9 cellular contexts compared by ENCODE assay signal in genomic region chr14:20848316-20848954, GRCh38. TPM values are rescaled to one million over a fixed set of nuclear protein-coding genes. Genes with fewer than 3 reads are reported as not detected.
DNase-seq lines count a peak whose midpoint lies in the region; ATAC-seq and TF ChIP-seq lines count a peak whose summit lies in the region.
"Had no signal": no experiment of that assay in that cellular context is flagged by ENCODE, and none has a peak within 500 bp of the region (broad histone marks: within the 10 kb centered on the region; RNA-seq: fewer than 3 reads in every experiment).

No MANE protein-coding gene starts in this region.

- H3K36me3 Mint-ChIP-seq in WTC11 = no peaks in the 10 kb centered on the region

- no peaks in the 10 kb centered on the region for H3K27me3 Mint-ChIP-seq in WTC11 (ENCODE audit: low read depth)

- DNase-seq in HT-29 (ENCODE audit: low spot score) = peak; percentile 52
- DNase-seq in WTC11 (ENCODE audit: low spot score) = no peak
- DNase-seq in kidney glomerular epithelial cell (lab: John Stamatoyannopoulos, UW) = peak; percentile 80
- DNase-seq in upper lobe of right lung = no peak
- DNase-seq in NCI-H2107 (lab: John Stamatoyannopoulos, UW) = no peak
- DNase-seq in SKM-1 treated with dmso at 0.1 percent for 144 hours (lab: John Stamatoyannopoulos, UW; ENCODE audit: unreplicated experiment) = no peak
- DNase-seq: activated CD4-positive, CD25-positive, alpha-beta regulatory T cell treated with anti-CD3 and anti-CD28 coated beads, Interleukin-2, amount 50 U/mL, for 72 hours had no signal

- H3K27ac ChIP-seq in upper lobe of right lung = peak overlapping the region; percentile 58

- H3K4me1 ChIP-seq in upper lobe of right lung = peaks cover 10% of the 10 kb centered on the region

- no peaks in the 10 kb centered on the region for H3K27me3 ChIP-seq in upper lobe of right lung

- peak; percentile 16; the same call in 1 of the 2 replicates for ATAC-seq in WTC11
- peak; percentile 82 for ATAC-seq in upper lobe of right lung
- no peak for ATAC-seq in HG03196 (IDR thresholded peaks at IDR 0.05; ENCODE audit: unreplicated experiment)

- no peak for TF ChIP-seq CTCF in WTC11 (IDR thresholded peaks at IDR 0.05)
- no peak for TF ChIP-seq CTCF in upper lobe of right lung (IDR thresholded peaks at IDR 0.05)

- no peaks in the 10 kb centered on the region for H3K9me3 Mint-ChIP-seq in WTC11

- no peak overlapping the region for H3K4me3 Mint-ChIP-seq in WTC11

- no peak overlapping the region for H3K4me3 ChIP-seq in upper lobe of right lung

- CTCF ChIA-PET in WTC11 (lab: Charles Lee) = interaction anchor here (0.8 to 5.0 kb wide), 10 partner anchors 10 to 245 kb away, joined by 3 to 60 read pairs (median 6); no protein-coding TSS in a partner anchor

- H3K36me3 ChIP-seq in upper lobe of right lung = no peaks in the 10 kb centered on the region

- no peaks in the 10 kb centered on the region for H3K9me3 ChIP-seq in upper lobe of right lung

- H3K27ac Mint-ChIP-seq in WTC11 = no peak overlapping the region

- H3K4me1 Mint-ChIP-seq in WTC11 = peaks cover 12% of the 10 kb centered on the region

- POLR2A ChIA-PET in WTC11 (lab: Charles Lee) = interaction anchor here (0.6 kb wide), 1 partner anchor 146 kb away, joined by 3 read pairs; no protein-coding TSS in a partner anchor

- intact Hi-C loops in upper lobe of right lung (cut with DNase I) = no loop called here

TF ChIP-seq in WTC11, 78 proteins besides CTCF, POLR2A, EP300 and RAD21:
- TF ChIP-seq NFE2L1 (CRISPR knock-in tag; IDR thresholded peaks at IDR 0.05) = no peak
- TF ChIP-seq PRRX2 (CRISPR knock-in tag; IDR thresholded peaks at IDR 0.05) = no peak
- TF ChIP-seq, protein P1, sequence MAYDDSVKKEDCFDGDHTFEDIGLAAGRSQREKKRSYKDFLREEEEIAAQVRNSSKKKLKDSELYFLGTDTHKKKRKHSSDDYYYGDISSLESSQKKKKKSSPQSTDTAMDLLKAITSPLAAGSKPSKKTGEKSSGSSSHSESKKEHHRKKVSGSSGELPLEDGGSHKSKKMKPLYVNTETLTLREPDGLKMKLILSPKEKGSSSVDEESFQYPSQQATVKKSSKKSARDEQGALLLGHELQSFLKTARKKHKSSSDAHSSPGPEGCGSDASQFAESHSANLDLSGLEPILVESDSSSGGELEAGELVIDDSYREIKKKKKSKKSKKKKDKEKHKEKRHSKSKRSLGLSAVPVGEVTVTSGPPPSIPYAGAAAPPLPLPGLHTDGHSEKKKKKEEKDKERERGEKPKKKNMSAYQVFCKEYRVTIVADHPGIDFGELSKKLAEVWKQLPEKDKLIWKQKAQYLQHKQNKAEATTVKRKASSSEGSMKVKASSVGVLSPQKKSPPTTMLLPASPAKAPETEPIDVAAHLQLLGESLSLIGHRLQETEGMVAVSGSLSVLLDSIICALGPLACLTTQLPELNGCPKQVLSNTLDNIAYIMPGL (CRISPR knock-in tag; IDR thresholded peaks at IDR 0.05) = no peak
- TF ChIP-seq FOXP1 (CRISPR knock-in tag; IDR thresholded peaks at IDR 0.05; ENCODE audit: borderline replicate concordance) = no peak
- no peak for TF ChIP-seq CDX4 (CRISPR knock-in tag; IDR thresholded peaks at IDR 0.05; ENCODE audit: borderline replicate concordance)
- TF ChIP-seq ATF1 (CRISPR knock-in tag; IDR thresholded peaks at IDR 0.05) = no peak
- TF ChIP-seq NR1H2 (CRISPR knock-in tag; IDR thresholded peaks at IDR 0.05) = no peak
- TF ChIP-seq ZNF512 (CRISPR knock-in tag; IDR thresholded peaks at IDR 0.05; ENCODE audit: borderline replicate concordance) = no peak
- TF ChIP-seq GABPB1 (CRISPR knock-in tag; IDR thresholded peaks at IDR 0.05) = no peak

RNA-seq across cellular contexts. Expression of gene RNASE3, which starts 42.8 kb away (rescaled TPM):
- not detected in 2 replicates for total RNA-seq in HT-29 (2014; rRNA removed; shearing (Covaris generic))
- total RNA-seq in WTC11 (2021) = not detected in 3 replicates
- total RNA-seq in upper lobe of right lung = not detected

RNA-seq across cellular contexts. Expression of gene RNASE1, which starts 45.8 kb away (rescaled TPM):
- 0.37 and 7.7 TPM in 2 replicates for total RNA-seq in HT-29 (2014; rRNA removed; shearing (Covaris generic))
- total RNA-seq in WTC11 (2021) = 3.4 to 6.2 TPM (median 4.7 TPM) in 3 replicates
- 888 TPM for total RNA-seq in upper lobe of right lung
- total RNA-seq: mononuclear cell had no signal

Comparison
In these comparisons a context has a peak if more than half of its experiments do, and no peak if none do; other contexts are left out.
1. DNase-seq: peak in HT-29 (single experiment) and kidney glomerular epithelial cell (single experiment); none in WTC11 (single experiment), upper lobe of right lung (single experiment), NCI-H2107 (single experiment) and SKM-1 treated with dmso at 0.1 percent for 144 hours (single experiment).
2. RNA of gene RNASE1, which starts 45.8 kb away (total RNA-seq): 888 TPM in upper lobe of right lung (single experiment); 0.37 to 7.7 TPM in HT-29 and 3.4 to 6.2 TPM in WTC11; every median in the first group is over 100 times any median in the second.